Comparison of ENCODE assay signal across 22 cellular contexts in genomic region chr14:84657866-84658385, GRCh38.
"Had no signal": no experiment of that assay in that cellular context is flagged by ENCODE, and none has a peak within 500 bp of the region (broad histone marks: within the 10 kb centered on the region; RNA-seq: fewer than 3 reads in every experiment).

No MANE protein-coding gene starts in this region.

- DNase-seq: activated B cell treated with CpG ODN at 0.5 μM for 24 hours; activated CD4-positive, alpha-beta memory T cell treated with anti-CD3 and anti-CD28 coated beads for 36 hours; activated CD4-positive, alpha-beta T cell treated with anti-CD3 and anti-CD28 coated beads for 4 hours; activated gamma-delta T cell treated with Interleukin-2 at 50 U/mL for 16 hours; activated T-cell treated with anti-CD3 and anti-CD28 coated beads for 4 hours; effector CD4-positive, alpha-beta T cell; esophagus squamous epithelium; heart right ventricle; mesenchymal stem cell; ovary; right lobe of liver; stimulated activated CD4-positive, alpha-beta T cell treated with anti-CD3 and anti-CD28 coated beads, Interleukin-4, amount 100 ng/mL, for 24 hours; stomach; T-cell; testis; upper lobe of left lung had no signal

- H3K27me3 ChIP-seq: esophagus squamous epithelium, heart right ventricle, ovary, right lobe of liver, stomach, testis, upper lobe of left lung had no signal

- H3K36me3 Mint-ChIP-seq: activated CD4-positive, alpha-beta memory T cell treated with anti-CD3 and anti-CD28 coated beads for 36 hours; activated naive CD8-positive, alpha-beta T cell; stimulated activated effector memory CD8-positive, alpha-beta T cell treated with anti-CD3 and anti-CD28 coated beads, Interleukin-12 subunit alpha, Interleukin-12 subunit beta, amount 100 ng/mL, for 72 hours; T-cell had no signal

- H3K27ac ChIP-seq: coronary artery, esophagus squamous epithelium, heart right ventricle, ovary, right lobe of liver, stomach, testis, upper lobe of left lung had no signal

- ATAC-seq: heart right ventricle; right lobe of liver; stimulated activated effector memory CD8-positive, alpha-beta T cell treated with anti-CD3 and anti-CD28 coated beads, Interleukin-12 subunit alpha, Interleukin-12 subunit beta, amount 100 ng/mL, for 72 hours; T-cell had no signal

- H3K4me1 Mint-ChIP-seq: activated B cell treated with CpG ODN at 0.5 μM for 24 hours; central memory CD8-positive, alpha-beta T cell; neural crest cell; stimulated activated effector memory CD8-positive, alpha-beta T cell treated with anti-CD3 and anti-CD28 coated beads, Interleukin-12 subunit alpha, Interleukin-12 subunit beta, amount 100 ng/mL, for 72 hours; T-cell had no signal

- H3K9me3 ChIP-seq: esophagus squamous epithelium, ovary, right lobe of liver, testis had no signal

- H3K4me3 ChIP-seq: coronary artery, esophagus squamous epithelium, heart right ventricle, ovary, right lobe of liver, stomach, testis, upper lobe of left lung had no signal

- H3K4me1 ChIP-seq: esophagus squamous epithelium, heart right ventricle, right lobe of liver, stomach, testis, upper lobe of left lung had no signal

- H3K36me3 ChIP-seq: esophagus squamous epithelium, heart right ventricle, ovary, right lobe of liver, stomach, upper lobe of left lung had no signal

- H3K27ac Mint-ChIP-seq: activated B cell treated with CpG ODN at 0.5 μM for 24 hours; activated CD4-positive, alpha-beta memory T cell treated with anti-CD3 and anti-CD28 coated beads for 36 hours; activated naive CD8-positive, alpha-beta T cell; activated T-helper 1 cell treated with anti-CD3 and anti-CD28 coated beads, Interleukin-12 subunit alpha, Interleukin-12 subunit beta, Interleukin-2, Interleukin-4 antibody, amounts not matched to agents 30 ng/mL and 10 ng/mL and 1 ng/mL, durations not matched to agents 14 hours and 24 hours and 36 hours; stimulated activated effector memory CD8-positive, alpha-beta T cell treated with anti-CD3 and anti-CD28 coated beads, Interleukin-12 subunit alpha, Interleukin-12 subunit beta, amount 100 ng/mL, for 72 hours; T-cell had no signal

- H3K4me3 Mint-ChIP-seq: activated B cell treated with CpG ODN at 0.5 μM for 24 hours; activated CD4-positive, alpha-beta memory T cell treated with anti-CD3 and anti-CD28 coated beads for 36 hours; activated naive CD8-positive, alpha-beta T cell; activated T-helper 1 cell treated with anti-CD3 and anti-CD28 coated beads, Interleukin-12 subunit alpha, Interleukin-12 subunit beta, Interleukin-2, Interleukin-4 antibody, amounts not matched to agents 30 ng/mL and 10 ng/mL and 1 ng/mL, durations not matched to agents 14 hours and 24 hours and 36 hours; central memory CD8-positive, alpha-beta T cell; neural crest cell; stimulated activated effector memory CD8-positive, alpha-beta T cell treated with anti-CD3 and anti-CD28 coated beads, Interleukin-12 subunit alpha, Interleukin-12 subunit beta, amount 100 ng/mL, for 72 hours; T-cell had no signal

- H3K27me3 Mint-ChIP-seq: activated B cell treated with CpG ODN at 0.5 μM for 24 hours; activated CD4-positive, alpha-beta memory T cell treated with anti-CD3 and anti-CD28 coated beads for 36 hours; activated naive CD8-positive, alpha-beta T cell; central memory CD8-positive, alpha-beta T cell; T-cell had no signal
